Comparison of ENCODE assay signal across 22 cellular contexts in genomic region chr6:168095741-168096250, GRCh38. TPM values are rescaled to one million over a fixed set of nuclear protein-coding genes. Genes with fewer than 3 reads are reported as not detected.
A peak's percentile ranks its signal among the peaks of the same experiment; 100 is the strongest.
DNase-seq lines count a peak whose midpoint lies in the region; ATAC-seq, FAIRE-seq and TF ChIP-seq lines count a peak whose summit lies in the region.
"Had no signal": no experiment of that assay in that cellular context is flagged by ENCODE, and none has a peak within 500 bp of the region (broad histone marks: within the 10 kb centered on the region; RNA-seq: fewer than 3 reads in every experiment).

No MANE protein-coding gene starts in this region.

- ATAC-seq in Right ventricle myocardium superior (ENCODE audit: poor library complexity) (no peak), heart right ventricle (no peak), psoas muscle (no peak), HG03039 (IDR thresholded peaks at IDR 0.05; ENCODE audit: unreplicated experiment) (no peak)
- ATAC-seq: GM12878, GM23338, HepG2 had no signal

- no peaks in the 10 kb centered on the region for H3K9me3 Mint-ChIP-seq in nephron
- H3K9me3 Mint-ChIP-seq: GM23338 had no signal

- peaks cover 37% of the 10 kb centered on the region for H3K4me1 Mint-ChIP-seq in nephron
- H3K4me1 Mint-ChIP-seq: CD4-positive, CD25-positive, alpha-beta regulatory T cell had no signal

- H3K79me2 ChIP-seq in H1 (ENCODE audit: control insufficient read depth in 1 of 2, insufficient read depth in 2 of 2, low read length in 2 of 2): no peaks in the 10 kb centered on the region

- no peak overlapping the region; the same call in 1 of the 2 replicates for H4K8ac ChIP-seq in H1 (ENCODE audit: extremely low read depth, insufficient read depth, low read length)

- no peak overlapping the region for H2BK5ac ChIP-seq in H1 (ENCODE audit: low read depth, low read length)

- TF ChIP-seq EP300 in H1 (IDR thresholded peaks at IDR 0.05; ENCODE audit: borderline replicate concordance in 1 of 2, low read depth in 2 of 2, low read length in 2 of 2): no peak

- no peak overlapping the region for H3K18ac ChIP-seq in H1 (ENCODE audit: extremely low read depth, low read length)

- H3K4me1 ChIP-seq in heart right ventricle: peaks cover 0 to 19% (median 0%) of the 10 kb centered on the region in 9 donors
- peaks cover 0 to 4% (median 3%) of the 10 kb centered on the region in 4 experiments; a peak in 4 of 7 replicates for H3K4me1 ChIP-seq in H1 (replicated peaks in 1 of 4; ENCODE audit: control insufficient read depth in 3 of 4, insufficient read depth in 4 of 4, low read length in 3 of 4)
- no peaks in the 10 kb centered on the region for H3K4me1 ChIP-seq in psoas muscle

- no peak overlapping the region for H3K4me2 ChIP-seq in H1 (ENCODE audit: insufficient read depth in 1 of 2, low read depth in 2 of 2, low read length in 2 of 2)
- H3K4me2 ChIP-seq: BLaER1 treated with 17β-estradiol and CSF1 and Interleukin-3, amounts not matched to agents 10 nM and 100 nM; GM23338 had no signal

- H3K56ac ChIP-seq in H1 (replicated peaks; ENCODE audit: insufficient read length, low read depth, low read length): no peak overlapping the region

- H3K27me3 Mint-ChIP-seq in nephron (ENCODE audit: low read depth): peaks cover 21% of the 10 kb centered on the region
- H3K27me3 Mint-ChIP-seq: CD4-positive, CD25-positive, alpha-beta regulatory T cell had no signal

- no peak for TF ChIP-seq CTCF in heart right ventricle (IDR thresholded peaks at IDR 0.05)
- TF ChIP-seq CTCF in H1 (IDR thresholded peaks at IDR 0.05; ENCODE audit: control extremely low read depth in 1 of 3, insufficient read depth in 1 of 3, low read depth in 1 of 3, low read length in 3 of 3): no peak
- no peak for TF ChIP-seq CTCF in nephron (IDR thresholded peaks at IDR 0.05; ENCODE audit: unreplicated experiment in 3 of 3)
- no peak for TF ChIP-seq CTCF in psoas muscle (IDR thresholded peaks at IDR 0.05)

- no peak overlapping the region for H2BK12ac ChIP-seq in H1 (ENCODE audit: low read depth, low read length)

- no peaks in the 10 kb centered on the region for H3K36me3 Mint-ChIP-seq in nephron (ENCODE audit: low read depth)
- H3K36me3 Mint-ChIP-seq: CD4-positive, CD25-positive, alpha-beta regulatory T cell had no signal

- H4K91ac ChIP-seq in H1 (replicated peaks; ENCODE audit: insufficient read length, low read length): no peak overlapping the region

- H3K23me2 ChIP-seq in H1 (ENCODE audit: low read depth, low read length): no peaks in the 10 kb centered on the region

- H3K4me3 Mint-ChIP-seq in nephron: no peak overlapping the region
- H3K4me3 Mint-ChIP-seq: CD4-positive, CD25-positive, alpha-beta regulatory T cell; GM23338; H9 had no signal

- H3K23ac ChIP-seq in H1 (ENCODE audit: insufficient read length): no peak overlapping the region

- FAIRE-seq in H1 (lab: Jason Lieb, UNC): no peak
- FAIRE-seq: GM12878, GM18507, HepG2, HTR-8/SVneo had no signal

- peaks cover 0 to 8% (median 0%) of the 10 kb centered on the region in 11 donors for H3K9me3 ChIP-seq in heart right ventricle
- H3K9me3 ChIP-seq in H1 (ENCODE audit: insufficient read depth in 2 of 2, low read depth in 1 of 2, low read length in 1 of 2): no peaks in the 10 kb centered on the region
- no peaks in the 10 kb centered on the region for H3K9me3 ChIP-seq in psoas muscle

- H3K36me3 ChIP-seq in heart right ventricle (no peaks in the 10 kb centered on the region), H1 (ENCODE audit: control insufficient read depth in 2 of 4, insufficient read depth in 4 of 4, low read length in 3 of 4) (no peaks in the 10 kb centered on the region), psoas muscle (ENCODE audit: insufficient read depth in 1 of 2, low read depth in 1 of 2) (no peaks in the 10 kb centered on the region)
- H3K36me3 ChIP-seq: BLaER1 treated with 17β-estradiol and CSF1 and Interleukin-3, amounts not matched to agents 10 nM and 100 nM had no signal

- no peaks in the 10 kb centered on the region for H4K20me1 ChIP-seq in H1 (replicated peaks in 1 of 2; ENCODE audit: control insufficient read depth in 1 of 2, insufficient read depth in 2 of 2, low read length in 2 of 2)
- H4K20me1 ChIP-seq: BLaER1 treated with 17β-estradiol and CSF1 and Interleukin-3, amounts not matched to agents 10 nM and 100 nM had no signal

- WGBS in heart right ventricle, 2 donors: 89 to 91% methylated on average over 14 of the region's 14 CpGs
- WGBS in H1 (ENCODE audit: extremely low coverage in 1 of 2, insufficient coverage in 1 of 2, insufficient read length in 1 of 2, insufficient replicate concordance in 2 of 2, low coverage in 1 of 2, low lambda C conversion rate in 2 of 2, missing lambda C conversion rate in 1 of 2), 2 experiments: 93% methylated on average over 11 of the region's 14 CpGs; no CpG with 5 or more reads in 1 of the 2 experiments
- WGBS in psoas muscle, 3 donors: 85 to 94% (median 93%) methylated on average over 14 of the region's 14 CpGs

- H2BK15ac ChIP-seq in H1 (ENCODE audit: low read length): peak overlapping the region; percentile 48; the same call in 1 of the 2 replicates

- H2AFZ ChIP-seq in H1 (ENCODE audit: low read length): no peak overlapping the region
- H2AFZ ChIP-seq: GM23338 had no signal

- TF ChIP-seq RAD21 in H1 (IDR thresholded peaks at IDR 0.05 in 1 of 2, conservative IDR thresholded peaks at IDR 0.05 in 1 of 2; ENCODE audit: low read depth in 2 of 2, low read length in 2 of 2): no peak

- TF ChIP-seq POLR2A in H1 (IDR thresholded peaks at IDR 0.05; ENCODE audit: control extremely low read depth in 1 of 2, low read depth in 2 of 2, low read length in 2 of 2): no peak

- no peak overlapping the region for H4K5ac ChIP-seq in H1 (ENCODE audit: insufficient read length, low read depth, low read length)

- H2BK120ac ChIP-seq in H1 (replicated peaks; ENCODE audit: low read depth, low read length): no peak overlapping the region

- intact Hi-C loops in Right ventricle myocardium superior (cut with DNase I): no loop called here
- intact Hi-C loops in heart right ventricle (cut with DNase I): no loop called here
- intact Hi-C loops in psoas muscle (cut with DNase I): no loop called here

- DNase-seq in Right ventricle myocardium superior: peak; percentile 9
- DNase-seq in heart right ventricle: no peak
- no peak for DNase-seq in H1 (ENCODE audit: low read depth in 1 of 2, low spot score in 2 of 2)
- DNase-seq in psoas muscle: peak; percentile 3 to 10
- DNase-seq in NCI-H524 (lab: John Stamatoyannopoulos, UW): no peak
- no peak for DNase-seq in SKM-1 (lab: John Stamatoyannopoulos, UW; ENCODE audit: unreplicated experiment)
- DNase-seq: ACHN; Calu3; CD4-positive, CD25-positive, alpha-beta regulatory T cell; DMS 273 treated with DMSO at 0.1 percent for 48 hours; DMS79; H9 had no signal

- H2AK5ac ChIP-seq in H1 (ENCODE audit: low read depth, low read length): no peak overlapping the region

- CTCF ChIA-PET in H1 (lab: Charles Lee; ENCODE audit: partially characterized antibody): interaction anchor here (2.6 kb wide), 1 partner anchor 22 kb away, joined by 9 read pairs; no protein-coding TSS in a partner anchor

- POLR2A ChIA-PET in H1 (lab: Charles Lee; ENCODE audit: partially characterized antibody): no interaction called here

- H3K4me3 ChIP-seq in heart right ventricle: no peak overlapping the region
- no peak overlapping the region for H3K4me3 ChIP-seq in H1 (ENCODE audit: extremely low read depth in 1 of 4, insufficient read depth in 2 of 4, low read depth in 3 of 4, low read length in 4 of 4)
- no peak overlapping the region for H3K4me3 ChIP-seq in psoas muscle
- H3K4me3 ChIP-seq: BLaER1 treated with 17β-estradiol and CSF1 and Interleukin-3, amounts not matched to agents 10 nM and 100 nM; GM12878; GM23338 had no signal

- peak overlapping the region; percentile 11 to 53 (median 49) for H3K27ac Mint-ChIP-seq in nephron
- H3K27ac Mint-ChIP-seq: CD4-positive, CD25-positive, alpha-beta regulatory T cell; GM23338; H9 had no signal

- no peak overlapping the region for H3K4ac ChIP-seq in H1 (replicated peaks; ENCODE audit: insufficient read length, low read depth, low read length)

- no peaks in the 10 kb centered on the region for H3K79me1 ChIP-seq in H1 (ENCODE audit: low read depth, low read length)

- no peak overlapping the region for H2BK20ac ChIP-seq in H1 (ENCODE audit: low read length)

- no peak overlapping the region for H3K27ac ChIP-seq in heart right ventricle
- H3K27ac ChIP-seq in H1 (ENCODE audit: low read depth, low read length): no peak overlapping the region
- no peak overlapping the region for H3K27ac ChIP-seq in psoas muscle
- H3K27ac ChIP-seq: BLaER1 treated with 17β-estradiol and CSF1 and Interleukin-3, amounts not matched to agents 10 nM and 100 nM had no signal

- no peak overlapping the region for H3K14ac ChIP-seq in H1 (ENCODE audit: insufficient read length)

- no peak overlapping the region for H3K9ac ChIP-seq in H1 (replicated peaks in 1 of 4; ENCODE audit: extremely low read depth in 1 of 4, low read depth in 3 of 4, low read length in 3 of 4)
- H3K9ac ChIP-seq: BLaER1 treated with 17β-estradiol and CSF1 and Interleukin-3, amounts not matched to agents 10 nM and 100 nM had no signal

- H3K27me3 ChIP-seq in heart right ventricle (peaks cover 0 to 27% (median 16%) of the 10 kb centered on the region in 7 donors), H1 (replicated peaks in 1 of 4; ENCODE audit: control insufficient read depth in 3 of 4, extremely low read depth in 1 of 4, insufficient read depth in 3 of 4, low read length in 3 of 4) (peaks cover 0 to 9% (median 5%) of the 10 kb centered on the region in 4 experiments; a peak in 5 of 7 replicates), psoas muscle (ENCODE audit: insufficient read depth in 3 of 3, low read length in 2 of 3) (peaks cover 0 to 11% (median 8%) of the 10 kb centered on the region in 3 donors)

TF ChIP-seq in H1, 55 proteins besides CTCF, POLR2A, EP300 and RAD21 (continues in another document):
- TF ChIP-seq YY1 (IDR thresholded peaks at IDR 0.05; ENCODE audit: low read depth, low read length) (no peak), POLR2AphosphoS5 (IDR thresholded peaks at IDR 0.05; ENCODE audit: low read depth, low read length) (no peak)

RNA-seq across cellular contexts. Expression of gene FRMD1, which starts 16.8 kb away (rescaled TPM):
- total RNA-seq in Right ventricle myocardium superior (1.0 TPM), heart right ventricle (1 to 10 TPM in 1 of 10 donors, under 1 TPM in 5, not detected in 4; 0.15 to 1.3 (median 0.24) TPM), psoas muscle (1 to 10 TPM in 1 of 4 donors, under 1 TPM in 3; 0.17 to 2.9 (median 0.29) TPM)
- polyA plus RNA-seq in heart right ventricle (under 1 TPM; 0.12 to 0.22 TPM), H1 (2011; rRNA removed) (0.36 and 0.69 TPM in 2 replicates), psoas muscle (under 1 TPM; 0.01 to 0.77 (median 0.14) TPM)
- not detected in 2 replicates for total RNA-seq in H1 (2021; fragmentation: NEBNext Ultra II Directional; extraction: Animal tissue kit (Norgen Biotek cat#: 25700))
- 0.34 TPM for polyA plus RNA-seq in H1 (2011; cell fraction: cytosol; rRNA removed)
- 1.5 TPM for polyA plus RNA-seq in H1 (2011; cell fraction: nucleus; rRNA removed)
- 0.21 to 0.45 TPM (median 0.37 TPM) in 4 replicates for polyA plus RNA-seq in H1 (2012, experiment 1 of 2)
- polyA plus RNA-seq in H1 (2012, experiment 2 of 2): 0.13 TPM
- polyA plus RNA-seq in H1 (2013, experiment 1 of 2): 0.06 TPM
- 0.07 TPM for polyA plus RNA-seq in H1 (2013, experiment 2 of 2)
- polyA minus RNA-seq in H1 (2011; rRNA and poly(A)+ RNA removed): 0.22 and 0.24 TPM in 2 replicates
- polyA minus RNA-seq in H1 (2011; cell fraction: cytosol; rRNA and poly(A)+ RNA removed): not detected
- polyA minus RNA-seq in H1 (2011; cell fraction: nucleus; rRNA and poly(A)+ RNA removed): 0.50 TPM
- total RNA-seq: A172; Calu3; CD4-positive, CD25-positive, alpha-beta regulatory T cell; G401; GM12878; H9; HepG2 had no signal
- polyA plus RNA-seq: CD4-positive, CD25-positive, alpha-beta regulatory T cell; GM12878 had no signal

Comparison
In these comparisons a context has a peak if more than half of its experiments do, and no peak if none do; other contexts are left out.
1. DNase-seq: peak in Right ventricle myocardium superior (single experiment) and psoas muscle (2 of 2); none in heart right ventricle (0 of 2), H1 (0 of 2), NCI-H524 (0 of 2) and SKM-1 (single experiment).